In the genomic region with DNA sequence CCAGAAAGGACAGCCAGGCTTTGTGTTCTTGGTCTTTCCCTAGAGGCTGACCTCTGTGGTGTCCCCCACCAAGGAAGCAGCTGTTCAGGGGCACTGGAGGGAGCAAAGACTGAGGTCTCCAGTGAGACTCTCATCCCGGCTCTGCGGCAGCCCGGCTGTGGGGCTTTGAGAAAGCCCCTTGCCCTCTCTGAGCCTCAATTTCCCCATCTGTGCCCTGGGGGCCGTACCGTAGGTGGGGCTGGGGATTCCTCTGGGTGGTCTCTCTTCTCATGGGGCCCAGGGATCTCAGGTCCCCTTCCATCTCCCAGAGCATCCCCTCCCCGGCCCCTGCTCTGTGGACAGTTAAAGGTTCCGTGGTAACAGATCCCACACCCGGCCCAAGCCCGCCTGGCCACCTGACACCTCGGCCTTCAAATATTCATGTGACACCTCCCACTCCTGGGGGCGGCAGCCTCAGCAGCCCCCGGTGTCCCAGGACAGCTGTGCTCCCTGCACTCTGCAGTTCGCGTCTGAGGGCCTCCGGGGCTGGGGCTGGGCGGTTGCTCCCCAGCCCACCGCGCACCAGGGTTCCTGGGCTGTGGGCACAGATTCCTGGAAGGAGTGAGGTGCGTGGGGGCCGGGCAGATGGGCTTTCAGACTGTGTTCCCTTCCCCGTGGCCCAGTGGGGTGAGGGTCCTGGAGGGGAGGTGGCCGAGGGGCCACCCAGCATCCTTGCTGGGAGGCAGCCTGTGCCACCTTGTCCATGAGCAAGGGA, we compare ENCODE assay signal across 1 cellular context.
TF ChIP-seq lines count a peak whose summit lies in the region.

No MANE protein-coding gene starts in this region.

TF ChIP-seq in H1, 55 proteins besides CTCF, POLR2A, EP300 and RAD21:
- TF ChIP-seq SIX5 (IDR thresholded peaks at IDR 0.05; ENCODE audit: low read depth, low read length) = no peak
- no peak for TF ChIP-seq SP4 (IDR thresholded peaks at IDR 0.05; ENCODE audit: low read length)
- no peak for TF ChIP-seq TEAD4 (IDR thresholded peaks at IDR 0.05; ENCODE audit: low read depth, low read length)
- TF ChIP-seq JUN (IDR thresholded peaks at IDR 0.05; ENCODE audit: low read depth, low read length) = no peak
- TF ChIP-seq TCF12 (IDR thresholded peaks at IDR 0.05; ENCODE audit: low read depth, low read length) = no peak
- TF ChIP-seq MAFK (IDR thresholded peaks at IDR 0.05; ENCODE audit: low read depth, low read length) = no peak
- TF ChIP-seq TAF7 (optimal IDR thresholded peaks at IDR 0.05; ENCODE audit: borderline replicate concordance, low read depth, low read length) = no peak
- no peak for TF ChIP-seq EZH2 (IDR thresholded peaks at IDR 0.05; ENCODE audit: low read depth, low read length, severe bottlenecking)
- TF ChIP-seq GTF2F1 (IDR thresholded peaks at IDR 0.05; ENCODE audit: borderline replicate concordance, low read depth, low read length) = no peak
- no peak for TF ChIP-seq POLR2AphosphoS5 (IDR thresholded peaks at IDR 0.05; ENCODE audit: low read depth, low read length)
- no peak for TF ChIP-seq CBX5 (IDR thresholded peaks at IDR 0.05; ENCODE audit: low read depth, low read length)
- TF ChIP-seq ZNF274 (IDR thresholded peaks at IDR 0.05; ENCODE audit: borderline replicate concordance, extremely low read depth, low read length) = no peak
- no peak for TF ChIP-seq BCL11A (IDR thresholded peaks at IDR 0.05; ENCODE audit: low read depth in 2 of 2, low read length in 2 of 2)
TF ChIP-seq in H1: peak in this region for 0.
